In genomic region chr1:210328746-210329488, GRCh38 we compare ENCODE assay signal across 1 cellular context.
TF ChIP-seq lines count a peak whose summit lies in the region.

HHAT (plus strand) TSS chr1:210328902; CDS start chr1:210348976, 20,074 bp downstream.

TF ChIP-seq in HepG2, 621 proteins besides CTCF, POLR2A, EP300 and RAD21 (continued from another document and continues in another):
- TF ChIP-seq, protein P1, sequence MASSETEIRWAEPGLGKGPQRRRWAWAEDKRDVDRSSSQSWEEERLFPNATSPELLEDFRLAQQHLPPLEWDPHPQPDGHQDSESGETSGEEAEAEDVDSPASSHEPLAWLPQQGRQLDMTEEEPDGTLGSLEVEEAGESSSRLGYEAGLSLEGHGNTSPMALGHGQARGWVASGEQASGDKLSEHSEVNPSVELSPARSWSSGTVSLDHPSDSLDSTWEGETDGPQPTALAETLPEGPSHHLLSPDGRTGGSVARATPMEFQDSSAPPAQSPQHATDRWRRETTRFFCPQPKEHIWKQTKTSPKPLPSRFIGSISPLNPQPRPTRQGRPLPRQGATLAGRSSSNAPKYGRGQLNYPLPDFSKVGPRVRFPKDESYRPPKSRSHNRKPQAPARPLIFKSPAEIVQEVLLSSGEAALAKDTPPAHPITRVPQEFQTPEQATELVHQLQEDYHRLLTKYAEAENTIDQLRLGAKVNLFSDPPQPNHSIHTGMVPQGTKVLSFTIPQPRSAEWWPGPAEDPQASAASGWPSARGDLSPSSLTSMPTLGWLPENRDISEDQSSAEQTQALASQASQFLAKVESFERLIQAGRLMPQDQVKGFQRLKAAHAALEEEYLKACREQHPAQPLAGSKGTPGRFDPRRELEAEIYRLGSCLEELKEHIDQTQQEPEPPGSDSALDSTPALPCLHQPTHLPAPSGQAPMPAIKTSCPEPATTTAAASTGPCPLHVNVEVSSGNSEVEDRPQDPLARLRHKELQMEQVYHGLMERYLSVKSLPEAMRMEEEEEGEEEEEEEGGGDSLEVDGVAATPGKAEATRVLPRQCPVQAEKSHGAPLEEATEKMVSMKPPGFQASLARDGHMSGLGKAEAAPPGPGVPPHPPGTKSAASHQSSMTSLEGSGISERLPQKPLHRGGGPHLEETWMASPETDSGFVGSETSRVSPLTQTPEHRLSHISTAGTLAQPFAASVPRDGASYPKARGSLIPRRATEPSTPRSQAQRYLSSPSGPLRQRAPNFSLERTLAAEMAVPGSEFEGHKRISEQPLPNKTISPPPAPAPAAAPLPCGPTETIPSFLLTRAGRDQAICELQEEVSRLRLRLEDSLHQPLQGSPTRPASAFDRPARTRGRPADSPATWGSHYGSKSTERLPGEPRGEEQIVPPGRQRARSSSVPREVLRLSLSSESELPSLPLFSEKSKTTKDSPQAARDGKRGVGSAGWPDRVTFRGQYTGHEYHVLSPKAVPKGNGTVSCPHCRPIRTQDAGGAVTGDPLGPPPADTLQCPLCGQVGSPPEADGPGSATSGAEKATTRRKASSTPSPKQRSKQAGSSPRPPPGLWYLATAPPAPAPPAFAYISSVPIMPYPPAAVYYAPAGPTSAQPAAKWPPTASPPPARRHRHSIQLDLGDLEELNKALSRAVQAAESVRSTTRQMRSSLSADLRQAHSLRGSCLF (CRISPR knock-in tag; IDR thresholded peaks at IDR 0.05; ENCODE audit: borderline replicate concordance): no peak
- TF ChIP-seq SP5 (CRISPR knock-in tag; IDR thresholded peaks at IDR 0.05; ENCODE audit: borderline replicate concordance, low read depth) (0 out of 2 replicates have a peak, but pooled peaks have one; percentile 11), ZNF691 (CRISPR knock-in tag; IDR thresholded peaks at IDR 0.05; ENCODE audit: borderline replicate concordance, low read depth) (0 out of 2 replicates have a peak, but pooled peaks have one; percentile 33), ZNF225 (CRISPR knock-in tag; IDR thresholded peaks at IDR 0.05) (peak; percentile 57; the same call in 1 of the 2 replicates), DMAP1 (CRISPR knock-in tag; IDR thresholded peaks at IDR 0.05) (peak; percentile 45; the same call in 1 of the 2 replicates), MTF1 (CRISPR knock-in tag; IDR thresholded peaks at IDR 0.05) (0 out of 2 replicates have a peak, but pooled peaks have one; percentile 19), ZNF276 (CRISPR knock-in tag; IDR thresholded peaks at IDR 0.05; ENCODE audit: low read depth) (peak; percentile 35; the same call in 1 of the 2 replicates), NONO (IDR thresholded peaks at IDR 0.05) (no peak), NONO (CRISPR knock-in tag; conservative IDR thresholded peaks at IDR 0.05) (peak; percentile 62), ZNF747 (CRISPR knock-in tag; IDR thresholded peaks at IDR 0.05; ENCODE audit: borderline replicate concordance) (no peak), KDM5A (IDR thresholded peaks at IDR 0.05; ENCODE audit: borderline replicate concordance, low read length) (peak; percentile 33; the same call in 1 of the 2 replicates), HNRNPH1 (optimal IDR thresholded peaks at IDR 0.05; ENCODE audit: low read depth, low read length) (no peak), SRSF1 (optimal IDR thresholded peaks at IDR 0.05; ENCODE audit: low read depth, low read length) (peak; percentile 54), PAX8 (CRISPR knock-in tag; IDR thresholded peaks at IDR 0.05; ENCODE audit: borderline replicate concordance) (0 out of 2 replicates have a peak, but pooled peaks have one; percentile 38), ZSCAN31 (CRISPR knock-in tag; IDR thresholded peaks at IDR 0.05; ENCODE audit: low read depth) (no peak; the same call in 1 of the 2 replicates), ZFY (CRISPR knock-in tag; IDR thresholded peaks at IDR 0.05) (peak; percentile 91), ZSCAN21 (CRISPR knock-in tag; IDR thresholded peaks at IDR 0.05; ENCODE audit: borderline replicate concordance) (0 out of 2 replicates have a peak, but pooled peaks have one; percentile 26), ZNF446 (CRISPR knock-in tag; IDR thresholded peaks at IDR 0.05) (peak; percentile 82), PHB2 (IDR thresholded peaks at IDR 0.05; ENCODE audit: partially characterized antibody) (no peak), ZNF292 (CRISPR knock-in tag; IDR thresholded peaks at IDR 0.05; ENCODE audit: borderline replicate concordance, low read depth) (0 out of 2 replicates have a peak, but pooled peaks have one; percentile 55), CENPT (CRISPR knock-in tag; IDR thresholded peaks at IDR 0.05; ENCODE audit: low read depth) (peak; percentile 72; the same call in 1 of the 2 replicates), ZGPAT (CRISPR knock-in tag; IDR thresholded peaks at IDR 0.05) (peak; percentile 45; the same call in 1 of the 2 replicates), NFKB2 (CRISPR knock-in tag; IDR thresholded peaks at IDR 0.05; ENCODE audit: borderline replicate concordance) (peak; percentile 60; the same call in 1 of the 2 replicates), UBTF (CRISPR knock-in tag; IDR thresholded peaks at IDR 0.05) (peak; percentile 94), MTA3 (CRISPR knock-in tag; IDR thresholded peaks at IDR 0.05) (no peak), LCORL (IDR thresholded peaks at IDR 0.05) (no peak), LCORL (CRISPR knock-in tag; IDR thresholded peaks at IDR 0.05) (peak; percentile 34), ZSCAN29 (CRISPR knock-in tag; conservative IDR thresholded peaks at IDR 0.05) (0 out of 2 replicates have a peak, but pooled peaks have one; percentile 38), ZNF746 (CRISPR knock-in tag; IDR thresholded peaks at IDR 0.05) (peak; percentile 16; the same call in 1 of the 2 replicates), ZNF660 (CRISPR knock-in tag; IDR thresholded peaks at IDR 0.05; ENCODE audit: borderline replicate concordance, low read depth) (no peak), FOXP1 (IDR thresholded peaks at IDR 0.05) (no peak), FOXP1 (CRISPR knock-in tag; IDR thresholded peaks at IDR 0.05) (no peak), IRF2 (CRISPR knock-in tag; IDR thresholded peaks at IDR 0.05) (0 out of 2 replicates have a peak, but pooled peaks have one; percentile 17), KDM5B (CRISPR knock-in tag; IDR thresholded peaks at IDR 0.05; ENCODE audit: borderline replicate concordance) (peak; percentile 46; the same call in 1 of the 2 replicates), MYC (CRISPR knock-in tag; IDR thresholded peaks at IDR 0.05; ENCODE audit: borderline replicate concordance) (peak; percentile 52; the same call in 1 of the 2 replicates), ZFP36L2 (CRISPR knock-in tag; IDR thresholded peaks at IDR 0.05) (no peak), SALL1 (CRISPR knock-in tag; IDR thresholded peaks at IDR 0.05) (peak; percentile 30; the same call in 1 of the 2 replicates), ZNF616 (CRISPR knock-in tag; IDR thresholded peaks at IDR 0.05; ENCODE audit: low read depth) (peak; percentile 68; the same call in 1 of the 2 replicates), CREB1 (IDR thresholded peaks at IDR 0.05) (no peak), CREB1 (CRISPR knock-in tag; IDR thresholded peaks at IDR 0.05) (no peak), ZNF790 (CRISPR knock-in tag; IDR thresholded peaks at IDR 0.05; ENCODE audit: borderline replicate concordance) (peak; percentile 27; the same call in 1 of the 2 replicates), ZNF101 (CRISPR knock-in tag; IDR thresholded peaks at IDR 0.05; ENCODE audit: borderline replicate concordance, low read depth) (0 out of 2 replicates have a peak, but pooled peaks have one; percentile 44), ZC3H13 (CRISPR knock-in tag; IDR thresholded peaks at IDR 0.05) (0 out of 2 replicates have a peak, but pooled peaks have one; percentile 28), RARA (CRISPR knock-in tag; IDR thresholded peaks at IDR 0.05) (no peak), ETV5 (CRISPR knock-in tag; IDR thresholded peaks at IDR 0.05; ENCODE audit: borderline replicate concordance) (peak; percentile 60; the same call in 1 of the 2 replicates), MAZ (IDR thresholded peaks at IDR 0.05; ENCODE audit: borderline replicate concordance, low read depth, low read length) (no peak), MAZ (CRISPR knock-in tag; IDR thresholded peaks at IDR 0.05; ENCODE audit: low read depth) (peak; percentile 50; the same call in 1 of the 2 replicates), BRD4 (CRISPR knock-in tag; IDR thresholded peaks at IDR 0.05) (peak; percentile 20; the same call in 1 of the 2 replicates), HOXA3 (CRISPR knock-in tag; IDR thresholded peaks at IDR 0.05) (peak; percentile 45; the same call in 1 of the 2 replicates), MTA1 (CRISPR knock-in tag; IDR thresholded peaks at IDR 0.05; ENCODE audit: borderline replicate concordance) (peak; percentile 87), SP140L (CRISPR knock-in tag; IDR thresholded peaks at IDR 0.05; ENCODE audit: borderline replicate concordance) (no peak), ZFP90 (CRISPR knock-in tag; IDR thresholded peaks at IDR 0.05; ENCODE audit: borderline replicate concordance) (peak; percentile 26; the same call in 1 of the 2 replicates), PHF20 (CRISPR knock-in tag; IDR thresholded peaks at IDR 0.05) (peak; percentile 7), EEA1 (CRISPR knock-in tag; IDR thresholded peaks at IDR 0.05; ENCODE audit: borderline replicate concordance) (0 out of 2 replicates have a peak, but pooled peaks have one; percentile 21), ZNF331 (CRISPR knock-in tag; IDR thresholded peaks at IDR 0.05) (peak; percentile 6; the same call in 1 of the 2 replicates), ZNF432 (CRISPR knock-in tag; IDR thresholded peaks at IDR 0.05; ENCODE audit: borderline replicate concordance) (no peak)
- TF ChIP-seq, protein P2, sequence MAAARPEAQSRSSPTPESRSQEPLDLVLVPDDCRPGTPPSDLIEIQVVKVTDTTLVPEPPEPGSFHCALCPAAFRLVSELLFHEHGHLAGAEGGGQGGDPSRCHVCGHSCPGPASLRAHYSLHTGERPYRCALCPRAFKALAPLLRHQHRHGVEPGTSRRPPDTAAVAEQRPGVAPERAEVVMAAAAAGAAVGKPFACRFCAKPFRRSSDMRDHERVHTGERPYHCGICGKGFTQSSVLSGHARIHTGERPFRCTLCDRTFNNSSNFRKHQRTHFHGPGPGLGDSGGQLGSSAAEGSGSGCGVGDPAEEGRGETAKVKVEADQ (CRISPR knock-in tag; IDR thresholded peaks at IDR 0.05; ENCODE audit: borderline replicate concordance): peak; percentile 31; the same call in 1 of the 2 replicates
- TF ChIP-seq, protein P3, sequence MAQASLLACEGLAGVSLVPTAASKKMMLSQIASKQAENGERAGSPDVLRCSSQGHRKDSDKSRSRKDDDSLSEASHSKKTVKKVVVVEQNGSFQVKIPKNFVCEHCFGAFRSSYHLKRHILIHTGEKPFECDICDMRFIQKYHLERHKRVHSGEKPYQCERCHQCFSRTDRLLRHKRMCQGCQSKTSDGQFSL (CRISPR knock-in tag; IDR thresholded peaks at IDR 0.05): peak; percentile 15; the same call in 1 of the 2 replicates
- TF ChIP-seq, protein P4, sequence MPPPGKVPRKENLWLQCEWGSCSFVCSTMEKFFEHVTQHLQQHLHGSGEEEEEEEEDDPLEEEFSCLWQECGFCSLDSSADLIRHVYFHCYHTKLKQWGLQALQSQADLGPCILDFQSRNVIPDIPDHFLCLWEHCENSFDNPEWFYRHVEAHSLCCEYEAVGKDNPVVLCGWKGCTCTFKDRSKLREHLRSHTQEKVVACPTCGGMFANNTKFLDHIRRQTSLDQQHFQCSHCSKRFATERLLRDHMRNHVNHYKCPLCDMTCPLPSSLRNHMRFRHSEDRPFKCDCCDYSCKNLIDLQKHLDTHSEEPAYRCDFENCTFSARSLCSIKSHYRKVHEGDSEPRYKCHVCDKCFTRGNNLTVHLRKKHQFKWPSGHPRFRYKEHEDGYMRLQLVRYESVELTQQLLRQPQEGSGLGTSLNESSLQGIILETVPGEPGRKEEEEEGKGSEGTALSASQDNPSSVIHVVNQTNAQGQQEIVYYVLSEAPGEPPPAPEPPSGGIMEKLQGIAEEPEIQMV (CRISPR knock-in tag; IDR thresholded peaks at IDR 0.05; ENCODE audit: low read depth): peak; percentile 62; the same call in 1 of the 2 replicates
